ENCODE assay signal across 9 cellular contexts in the genomic region with DNA sequence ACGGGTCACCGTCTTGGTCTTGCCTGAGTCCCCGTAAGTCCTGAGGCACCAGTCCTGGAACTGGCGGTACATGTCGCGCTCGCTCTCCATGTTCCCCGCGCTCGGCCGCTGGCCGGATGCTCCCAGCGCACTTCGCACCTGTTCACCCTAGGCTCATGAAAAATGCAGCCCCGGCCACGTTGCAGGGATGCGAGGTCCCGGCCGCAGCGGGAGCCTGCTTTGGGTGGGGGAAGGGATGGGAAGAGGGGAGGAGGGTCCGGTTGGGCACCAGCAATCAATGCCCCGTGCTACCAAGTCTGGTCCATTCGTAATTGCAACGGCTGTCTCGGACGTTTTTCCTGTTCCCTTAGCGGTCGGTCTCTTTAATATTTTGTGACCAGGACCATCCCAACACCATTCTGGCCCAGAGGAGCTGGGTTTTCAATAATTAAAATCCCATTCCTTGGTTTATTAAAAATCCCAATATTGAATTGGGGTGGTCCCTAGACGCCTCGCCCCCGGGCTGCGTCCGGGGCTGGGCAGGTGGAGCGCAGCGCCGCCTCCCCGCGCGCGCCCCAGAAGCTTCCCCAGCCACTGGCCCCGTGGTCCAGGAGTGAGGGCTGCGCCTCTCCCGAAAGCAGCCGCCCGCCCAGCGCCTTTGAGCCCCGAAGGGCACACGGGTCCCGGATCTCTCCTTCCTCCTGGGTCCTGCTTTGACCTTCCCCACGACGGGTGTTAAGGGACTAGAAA. TPM values are rescaled to one million over a fixed set of nuclear protein-coding genes. Genes with fewer than 3 reads are reported as not detected.
DNase-seq lines count a peak whose midpoint lies in the region; ATAC-seq and TF ChIP-seq lines count a peak whose summit lies in the region.
"Had no signal": no experiment of that assay in that cellular context is flagged by ENCODE, and none has a peak within 500 bp of the region (broad histone marks: within the 10 kb centered on the region; RNA-seq: fewer than 3 reads in every experiment).

No MANE protein-coding gene starts in this region.

- peak overlapping the region; percentile 39 for H3K4me3 ChIP-seq in upper lobe of right lung

- POLR2A ChIA-PET in activated naive CD8-positive, alpha-beta T cell treated with anti-CD3 and anti-CD28 coated beads, Interleukin-2, amount 10 ng/mL, durations not matched to agents 7 days and 5 days (lab: Charles Lee) = no interaction called here

- intact Hi-C loops in upper lobe of right lung (cut with DNase I) = no loop called here

- no peaks in the 10 kb centered on the region for H3K9me3 ChIP-seq in upper lobe of right lung

- TF ChIP-seq CTCF in upper lobe of right lung (IDR thresholded peaks at IDR 0.05) = no peak

- H3K27ac Mint-ChIP-seq in activated naive CD8-positive, alpha-beta T cell treated with anti-CD3 and anti-CD28 coated beads, Interleukin-2, amount 10 ng/mL, durations not matched to agents 7 days and 5 days = no peak overlapping the region
- H3K27ac Mint-ChIP-seq in activated naive CD8-positive, alpha-beta T cell treated with anti-CD3 and anti-CD28 coated beads for 36 hours = no peak overlapping the region
- H3K27ac Mint-ChIP-seq: CD4-positive, CD25-positive, alpha-beta regulatory T cell had no signal

- H3K9me3 Mint-ChIP-seq in activated naive CD8-positive, alpha-beta T cell treated with anti-CD3 and anti-CD28 coated beads, Interleukin-2, amount 10 ng/mL, durations not matched to agents 7 days and 5 days = peaks cover 2% of the 10 kb centered on the region
- H3K9me3 Mint-ChIP-seq in activated naive CD8-positive, alpha-beta T cell treated with anti-CD3 and anti-CD28 coated beads for 36 hours = no peaks in the 10 kb centered on the region

- H3K27me3 Mint-ChIP-seq in activated naive CD8-positive, alpha-beta T cell treated with anti-CD3 and anti-CD28 coated beads, Interleukin-2, amount 10 ng/mL, durations not matched to agents 7 days and 5 days = peaks cover 39% of the 10 kb centered on the region
- H3K27me3 Mint-ChIP-seq in activated naive CD8-positive, alpha-beta T cell treated with anti-CD3 and anti-CD28 coated beads for 36 hours = peaks cover 55% of the 10 kb centered on the region

- H3K27me3 ChIP-seq in upper lobe of right lung = peaks cover 75% of the 10 kb centered on the region

- DNase-seq in activated naive CD8-positive, alpha-beta T cell treated with anti-CD3 and anti-CD28 coated beads, Interleukin-2, amount 10 ng/mL, durations not matched to agents 7 days and 5 days = no peak
- DNase-seq in activated naive CD8-positive, alpha-beta T cell treated with anti-CD3 and anti-CD28 coated beads for 36 hours = no peak
- DNase-seq in left lobe of liver (ENCODE audit: low spot score) (no peak), upper lobe of right lung (no peak), glomerular visceral epithelial cell (ENCODE audit: extremely low spot score) (no peak), SKM-1 (lab: John Stamatoyannopoulos, UW; ENCODE audit: unreplicated experiment) (no peak), SW 1271 (lab: John Stamatoyannopoulos, UW) (no peak)
- DNase-seq: CD4-positive, CD25-positive, alpha-beta regulatory T cell had no signal

- H3K27ac ChIP-seq in angular gyrus (ENCODE audit: low read depth, low read length) (peak overlapping the region; percentile 76), upper lobe of right lung (no peak overlapping the region)

- H3K36me3 ChIP-seq in upper lobe of right lung = no peaks in the 10 kb centered on the region

- no peak for ATAC-seq in activated naive CD8-positive, alpha-beta T cell treated with anti-CD3 and anti-CD28 coated beads, Interleukin-2, amount 10 ng/mL, durations not matched to agents 7 days and 5 days (ENCODE audit: low read depth)
- ATAC-seq in left lobe of liver (peak; percentile 42), upper lobe of right lung (peak; percentile 42)

- H3K4me1 ChIP-seq in upper lobe of right lung = peaks cover 18% of the 10 kb centered on the region

- peak overlapping the region; percentile 13 for H3K4me3 Mint-ChIP-seq in activated naive CD8-positive, alpha-beta T cell treated with anti-CD3 and anti-CD28 coated beads, Interleukin-2, amount 10 ng/mL, durations not matched to agents 7 days and 5 days
- H3K4me3 Mint-ChIP-seq in activated naive CD8-positive, alpha-beta T cell treated with anti-CD3 and anti-CD28 coated beads for 36 hours = no peak overlapping the region
- H3K4me3 Mint-ChIP-seq: CD4-positive, CD25-positive, alpha-beta regulatory T cell had no signal

- peaks cover 5% of the 10 kb centered on the region for H3K4me1 Mint-ChIP-seq in activated naive CD8-positive, alpha-beta T cell treated with anti-CD3 and anti-CD28 coated beads, Interleukin-2, amount 10 ng/mL, durations not matched to agents 7 days and 5 days
- peaks cover 6% of the 10 kb centered on the region for H3K4me1 Mint-ChIP-seq in activated naive CD8-positive, alpha-beta T cell treated with anti-CD3 and anti-CD28 coated beads for 36 hours

- peaks cover 2% of the 10 kb centered on the region for H3K36me3 Mint-ChIP-seq in activated naive CD8-positive, alpha-beta T cell treated with anti-CD3 and anti-CD28 coated beads, Interleukin-2, amount 10 ng/mL, durations not matched to agents 7 days and 5 days
- H3K36me3 Mint-ChIP-seq in activated naive CD8-positive, alpha-beta T cell treated with anti-CD3 and anti-CD28 coated beads for 36 hours = no peaks in the 10 kb centered on the region
- H3K36me3 Mint-ChIP-seq: CD4-positive, CD25-positive, alpha-beta regulatory T cell had no signal

RNA-seq across cellular contexts. Expression of gene NOL4, which starts 1.4 kb away (rescaled TPM):
- not detected for total RNA-seq in activated naive CD8-positive, alpha-beta T cell treated with anti-CD3 and anti-CD28 coated beads, Interleukin-2, amount 10 ng/mL, durations not matched to agents 7 days and 5 days
- total RNA-seq in activated naive CD8-positive, alpha-beta T cell treated with anti-CD3 and anti-CD28 coated beads for 36 hours = not detected
- total RNA-seq in left lobe of liver (2.8 TPM), upper lobe of right lung (not detected)
- total RNA-seq: CD4-positive, CD25-positive, alpha-beta regulatory T cell had no signal
